ENCODE assay signal across 20 cellular contexts in the genomic region with DNA sequence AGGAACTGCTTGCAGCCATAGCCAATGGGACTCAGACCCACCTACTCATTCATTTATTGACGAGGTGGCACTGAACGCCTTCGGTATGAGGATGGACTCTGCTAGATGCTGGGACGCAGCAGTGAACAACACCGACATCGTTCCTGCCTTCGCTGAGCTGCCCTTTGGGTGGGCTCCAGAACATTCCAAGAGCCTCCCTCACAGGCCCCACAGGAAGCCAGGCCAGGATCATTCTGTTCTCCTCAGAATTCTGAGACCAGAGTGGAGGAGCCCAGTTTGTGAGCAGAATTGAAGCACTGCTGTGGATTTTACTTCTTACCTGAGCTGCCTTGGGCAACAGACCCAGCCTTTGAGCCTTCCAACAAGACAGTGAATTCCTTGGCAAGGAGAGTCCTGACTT.
DNase-seq lines count a peak whose midpoint lies in the region; ATAC-seq and TF ChIP-seq lines count a peak whose summit lies in the region.
"Had no signal": no experiment of that assay in that cellular context is flagged by ENCODE, and none has a peak within 500 bp of the region (broad histone marks: within the 10 kb centered on the region; RNA-seq: fewer than 3 reads in every experiment).

No MANE protein-coding gene starts in this region.

- no peaks in the 10 kb centered on the region for H3K4me1 ChIP-seq in body of pancreas
- H3K4me1 ChIP-seq in left ventricle myocardium inferior: peaks cover 38% of the 10 kb centered on the region
- peaks cover 17 to 41% of the 10 kb centered on the region in 2 donors for H3K4me1 ChIP-seq in gastrocnemius medialis

- no peaks in the 10 kb centered on the region for H3K9me3 ChIP-seq in body of pancreas
- no peaks in the 10 kb centered on the region for H3K9me3 ChIP-seq in left ventricle myocardium inferior (replicated peaks)
- H3K9me3 ChIP-seq in gastrocnemius medialis: no peaks in the 10 kb centered on the region
- H3K9me3 ChIP-seq: A549, adrenal gland, mucosa of descending colon had no signal

- intact Hi-C loops in body of pancreas (cut with DNase I): no loop called here
- intact Hi-C loops in left ventricle myocardium inferior (cut with micrococcal nuclease): no loop called here
- intact Hi-C loops in gastrocnemius medialis (cut with DNase I; ENCODE audit: low total_unique reads): no loop called here

- H3K27me3 Mint-ChIP-seq in nephron progenitor cell (ENCODE audit: low read depth, poor library complexity): peaks cover 7% of the 10 kb centered on the region

- H3K4me1 Mint-ChIP-seq in nephron progenitor cell: peaks cover 5% of the 10 kb centered on the region

- no peak overlapping the region for H3K27ac Mint-ChIP-seq in nephron progenitor cell

- TF ChIP-seq CTCF in AG10803 (conservative IDR thresholded peaks at IDR 0.05; ENCODE audit: low read length) (no peak), body of pancreas (IDR thresholded peaks at IDR 0.05) (no peak), left ventricle myocardium inferior (IDR thresholded peaks at IDR 0.05; ENCODE audit: borderline replicate concordance) (no peak), gastrocnemius medialis (IDR thresholded peaks at IDR 0.05 in 4 of 5, conservative IDR thresholded peaks at IDR 0.05 in 1 of 5) (no peak), nephron progenitor cell (IDR thresholded peaks at IDR 0.05) (no peak)

- DNase-seq in AG10803 (ENCODE audit: low read depth) (peak; percentile 36), body of pancreas (peak in 3 of 4 donors; percentile 9 to 38 (median 25)), left ventricle myocardium inferior (peak; percentile 34), gastrocnemius medialis (peak in 1 of 2 donors; percentile 69), SIG-M5 (lab: John Stamatoyannopoulos, UW) (no peak), nephron progenitor cell (no peak)
- DNase-seq: activated T-cell treated with anti-CD3 and anti-CD28 coated beads, Interleukin-2, amount 50 U/mL, for 1 hour; adrenal gland; GDM1; Karpas-422; NCI-H146; PC-9; stimulated activated CD4-positive, alpha-beta T cell treated with anti-CD3 and anti-CD28 coated beads, Interleukin-2, amount 100 ng/mL, for 48 hours; T-helper 1 cell had no signal

- H3K9me3 Mint-ChIP-seq in nephron progenitor cell: peaks cover 3% of the 10 kb centered on the region

- H3K4me3 ChIP-seq in AG10803 (ENCODE audit: low read length): no peak overlapping the region
- no peak overlapping the region for H3K4me3 ChIP-seq in body of pancreas
- H3K4me3 ChIP-seq in left ventricle myocardium inferior: no peak overlapping the region
- no peak overlapping the region for H3K4me3 ChIP-seq in gastrocnemius medialis
- H3K4me3 ChIP-seq: A549, adrenal gland, mucosa of descending colon, PC-9 had no signal

- no peaks in the 10 kb centered on the region for H3K36me3 Mint-ChIP-seq in nephron progenitor cell (ENCODE audit: low read depth)

- H3K36me3 ChIP-seq in body of pancreas (replicated peaks in 1 of 2; ENCODE audit: insufficient read depth in 1 of 2, low read depth in 2 of 2): no peaks in the 10 kb centered on the region
- no peaks in the 10 kb centered on the region for H3K36me3 ChIP-seq in left ventricle myocardium inferior
- H3K36me3 ChIP-seq in gastrocnemius medialis: no peaks in the 10 kb centered on the region
- H3K36me3 ChIP-seq: adrenal gland had no signal

- ATAC-seq in body of pancreas (no peak), gastrocnemius medialis (peak; percentile 53 to 61), HG03196 (IDR thresholded peaks at IDR 0.05; ENCODE audit: unreplicated experiment) (no peak), GM19467 (IDR thresholded peaks at IDR 0.05; ENCODE audit: unreplicated experiment) (no peak)
- ATAC-seq: A549; activated CD4-positive, CD25-positive, alpha-beta regulatory T cell treated with anti-CD3 and anti-CD28 coated beads, Interleukin-2, amount 50 U/mL, for 24 hours; mucosa of descending colon had no signal

- in situ Hi-C loops in gastrocnemius medialis (cut with MboI; ENCODE audit: low sequenced_read_pairs in 4 of 4): no loop called here

- 67 to 79% methylated on average over 3 to 7 of the region's 7 CpGs for WGBS in body of pancreas, 2 donors

- H3K27ac ChIP-seq in body of pancreas (no peak overlapping the region), left ventricle myocardium inferior (replicated peaks) (peak overlapping the region; percentile 84), gastrocnemius medialis (peak overlapping the region; percentile 79 to 84 (median 82))
- H3K27ac ChIP-seq: A549, HL-60, PC-9 had no signal

- H3K4me3 Mint-ChIP-seq in nephron progenitor cell: no peak overlapping the region

- H3K27me3 ChIP-seq in body of pancreas (no peaks in the 10 kb centered on the region), left ventricle myocardium inferior (ENCODE audit: low read depth) (peaks cover 7% of the 10 kb centered on the region), gastrocnemius medialis (no peaks in the 10 kb centered on the region)
- H3K27me3 ChIP-seq: adrenal gland had no signal

- TF ChIP-seq POLR2A in body of pancreas (IDR thresholded peaks at IDR 0.05) (no peak), gastrocnemius medialis (IDR thresholded peaks at IDR 0.05) (no peak)

Comparison
In these comparisons a context has a peak if more than half of its experiments do, and no peak if none do; other contexts are left out.
1. DNase-seq: peak in AG10803 (single experiment), body of pancreas (3 of 4) and left ventricle myocardium inferior (single experiment); none in SIG-M5 (single experiment) and nephron progenitor cell (single experiment).
2. ATAC-seq: peak in gastrocnemius medialis (2 of 2); none in body of pancreas (single experiment), HG03196 (single experiment) and GM19467 (single experiment).
3. H3K27ac ChIP-seq: peak in left ventricle myocardium inferior (single experiment) and gastrocnemius medialis (4 of 4); none in body of pancreas (0 of 4).